Comparison of ENCODE assay signal across 12 cellular contexts in genomic region chr10:28839600-28840007, GRCh38.
DNase-seq lines count a peak whose midpoint lies in the region; ATAC-seq, FAIRE-seq and TF ChIP-seq lines count a peak whose summit lies in the region.
"Had no signal": no experiment of that assay in that cellular context is flagged by ENCODE, and none has a peak within 500 bp of the region (broad histone marks: within the 10 kb centered on the region; RNA-seq: fewer than 3 reads in every experiment).

No MANE protein-coding gene starts in this region.

- H3K36me3 ChIP-seq in right lobe of liver = no peaks in the 10 kb centered on the region
- H3K36me3 ChIP-seq in neuronal stem cell (replicated peaks in 1 of 2; ENCODE audit: control insufficient read depth in 2 of 2, insufficient read depth in 2 of 2, low read length in 2 of 2) = no peaks in the 10 kb centered on the region
- H3K36me3 ChIP-seq in kidney (ENCODE audit: control insufficient read depth in 1 of 2, insufficient read depth in 2 of 2, low read length in 2 of 2) = no peaks in the 10 kb centered on the region

- no peak for FAIRE-seq in kidney (lab: Jason Lieb, UNC)
- FAIRE-seq: colon had no signal

- peak; percentile 46 for DNase-seq in COR-L47 (lab: John Stamatoyannopoulos, UW)
- peak; percentile 44 for DNase-seq in NCI-H2196 treated with DMSO at 0.1 percent for 48 hours (lab: John Stamatoyannopoulos, UW; ENCODE audit: unreplicated experiment)
- DNase-seq in coronary artery (ENCODE audit: low spot score) = no peak
- DNase-seq in right lobe of liver = peak in 2 of 3 donors; percentile 30 to 49
- no peak for DNase-seq in foreskin keratinocyte
- DNase-seq in neuronal stem cell (ENCODE audit: low spot score) = no peak
- no peak for DNase-seq in kidney
- DNase-seq: NCI-H1930, T-cell had no signal

- H4K8ac ChIP-seq in neuronal stem cell (ENCODE audit: low read depth, low read length) = no peak overlapping the region

- H2AK5ac ChIP-seq in neuronal stem cell (ENCODE audit: low read depth, low read length) = no peak overlapping the region

- H3K9me3 ChIP-seq in right lobe of liver = peaks cover 0 to 4% (median 0%) of the 10 kb centered on the region in 4 donors
- H3K9me3 ChIP-seq in neuronal stem cell (replicated peaks in 1 of 2; ENCODE audit: control insufficient read depth in 2 of 2, insufficient read depth in 1 of 2, low read depth in 1 of 2, low read length in 2 of 2) = no peaks in the 10 kb centered on the region
- peaks cover 0 to 6% of the 10 kb centered on the region in 2 donors for H3K9me3 ChIP-seq in kidney (ENCODE audit: control insufficient read depth in 1 of 2, low read length in 2 of 2)

- H3K23ac ChIP-seq in neuronal stem cell (ENCODE audit: low read depth, low read length, poor library complexity) = no peak overlapping the region

- peak overlapping the region; percentile 32 to 55 for H3K27ac ChIP-seq in coronary artery
- H3K27ac ChIP-seq in right lobe of liver = peak overlapping the region in 1 of 3 donors; percentile 22
- H3K27ac ChIP-seq in foreskin keratinocyte = no peak overlapping the region
- H3K27ac ChIP-seq in neuronal stem cell (replicated peaks; ENCODE audit: low read length) = no peak overlapping the region
- no peak overlapping the region for H3K27ac ChIP-seq in kidney (ENCODE audit: low read depth in 2 of 2, low read length in 2 of 2)
- H3K27ac ChIP-seq: BLaER1 treated with 17β-estradiol and CSF1 and Interleukin-3, amounts not matched to agents 10 nM and 100 nM had no signal

- no peaks in the 10 kb centered on the region for H3K79me1 ChIP-seq in neuronal stem cell (ENCODE audit: low read depth, low read length)

- ATAC-seq in right lobe of liver = peak; percentile 78 to 95 (median 84)
- no peak for ATAC-seq in foreskin keratinocyte
- ATAC-seq in HG02885 (IDR thresholded peaks at IDR 0.05; ENCODE audit: poor library complexity, unreplicated experiment) = no peak
- ATAC-seq: T-cell had no signal

- peaks cover 0 to 9% (median 0%) of the 10 kb centered on the region in 4 donors for H3K4me1 ChIP-seq in right lobe of liver
- H3K4me1 ChIP-seq in foreskin keratinocyte = no peaks in the 10 kb centered on the region
- no peaks in the 10 kb centered on the region for H3K4me1 ChIP-seq in neuronal stem cell (ENCODE audit: control insufficient read depth in 2 of 2, insufficient read depth in 1 of 2, low read depth in 1 of 2, low read length in 2 of 2)
- H3K4me1 ChIP-seq in kidney (ENCODE audit: control insufficient read depth in 1 of 2, insufficient read depth in 1 of 2, low read depth in 1 of 2, low read length in 2 of 2) = no peaks in the 10 kb centered on the region

- no peak overlapping the region for H2AFZ ChIP-seq in neuronal stem cell (ENCODE audit: low read length)

- no peak overlapping the region for H4K91ac ChIP-seq in neuronal stem cell (ENCODE audit: low read depth, low read length, poor library complexity)

- no peak overlapping the region for H3K4me2 ChIP-seq in neuronal stem cell (ENCODE audit: insufficient read depth, low read length, poor library complexity, severe bottlenecking)

- no peak overlapping the region for H3K9ac ChIP-seq in neuronal stem cell (ENCODE audit: low read depth, low read length, poor library complexity)
- H3K9ac ChIP-seq in kidney (ENCODE audit: low read length in 2 of 2) = no peak overlapping the region
- H3K9ac ChIP-seq: BLaER1 treated with 17β-estradiol and CSF1 and Interleukin-3, amounts not matched to agents 10 nM and 100 nM had no signal

- no peak overlapping the region for H2BK15ac ChIP-seq in neuronal stem cell (ENCODE audit: low read length)

- no peak overlapping the region for H3K14ac ChIP-seq in neuronal stem cell (ENCODE audit: low read length)

- H3K27me3 ChIP-seq in right lobe of liver (no peaks in the 10 kb centered on the region), foreskin keratinocyte (peaks cover 6% of the 10 kb centered on the region), neuronal stem cell (ENCODE audit: control insufficient read depth in 3 of 3, insufficient read depth in 3 of 3, low read depth in 1 of 3, low read length in 3 of 3) (no peaks in the 10 kb centered on the region)
- H3K27me3 ChIP-seq: BLaER1 treated with 17β-estradiol and CSF1 and Interleukin-3, amounts not matched to agents 10 nM and 100 nM had no signal

- intact Hi-C loops in right lobe of liver (cut with DNase I) = no loop called here
- intact Hi-C loops in kidney (cut with DNase I) = no loop called here

- TF ChIP-seq POLR2A in right lobe of liver (IDR thresholded peaks at IDR 0.05) = no peak

- H3K4me3 ChIP-seq in coronary artery = peak overlapping the region; percentile 42
- no peak overlapping the region for H3K4me3 ChIP-seq in right lobe of liver
- H3K4me3 ChIP-seq in neuronal stem cell (ENCODE audit: low read length in 2 of 2) = no peak overlapping the region
- H3K4me3 ChIP-seq in kidney (ENCODE audit: low read length in 2 of 2) = no peak overlapping the region
- H3K4me3 ChIP-seq: BLaER1 treated with 17β-estradiol and CSF1 and Interleukin-3, amounts not matched to agents 10 nM and 100 nM had no signal

- no peak overlapping the region for H2BK12ac ChIP-seq in neuronal stem cell (ENCODE audit: low read length)

- H3K4ac ChIP-seq in neuronal stem cell (ENCODE audit: low read length) = no peak overlapping the region

- no peak overlapping the region for H3K18ac ChIP-seq in neuronal stem cell (ENCODE audit: low read length)

- H2BK5ac ChIP-seq in neuronal stem cell (ENCODE audit: low read length) = no peak overlapping the region

- TF ChIP-seq CTCF in coronary artery (IDR thresholded peaks at IDR 0.05) (no peak), right lobe of liver (IDR thresholded peaks at IDR 0.05) (no peak), foreskin keratinocyte (conservative IDR thresholded peaks at IDR 0.05) (no peak), kidney (IDR thresholded peaks at IDR 0.05; ENCODE audit: borderline replicate concordance, extremely low read depth, insufficient read depth) (no peak)

- 27% methylated on average over 6 of the region's 6 CpGs for WGBS in right lobe of liver (ENCODE audit: insufficient coverage, low coverage, low lambda C conversion rate, missing lambda C conversion rate)
- WGBS in neuronal stem cell (ENCODE audit: extremely low coverage in 2 of 2, insufficient read length in 2 of 2, insufficient replicate concordance in 1 of 2), 2 donors = no CpG with 5 or more reads among the region's 6 CpGs

- no peak overlapping the region for H2BK120ac ChIP-seq in neuronal stem cell (ENCODE audit: low read depth, low read length)

Comparison
In these comparisons a context has a peak if more than half of its experiments do, and no peak if none do; other contexts are left out.
1. DNase-seq: peak in COR-L47 (single experiment), NCI-H2196 treated with DMSO at 0.1 percent for 48 hours (single experiment) and right lobe of liver (2 of 3); none in coronary artery (single experiment), foreskin keratinocyte (0 of 2), neuronal stem cell (single experiment) and kidney (single experiment).
2. H3K27ac ChIP-seq: peak in coronary artery (2 of 2); none in foreskin keratinocyte (single experiment), neuronal stem cell (single experiment) and kidney (0 of 2).
3. ATAC-seq: peak in right lobe of liver (4 of 4); none in foreskin keratinocyte (single experiment) and HG02885 (single experiment).